1 cellular context compared by ENCODE assay signal in the genomic region with DNA sequence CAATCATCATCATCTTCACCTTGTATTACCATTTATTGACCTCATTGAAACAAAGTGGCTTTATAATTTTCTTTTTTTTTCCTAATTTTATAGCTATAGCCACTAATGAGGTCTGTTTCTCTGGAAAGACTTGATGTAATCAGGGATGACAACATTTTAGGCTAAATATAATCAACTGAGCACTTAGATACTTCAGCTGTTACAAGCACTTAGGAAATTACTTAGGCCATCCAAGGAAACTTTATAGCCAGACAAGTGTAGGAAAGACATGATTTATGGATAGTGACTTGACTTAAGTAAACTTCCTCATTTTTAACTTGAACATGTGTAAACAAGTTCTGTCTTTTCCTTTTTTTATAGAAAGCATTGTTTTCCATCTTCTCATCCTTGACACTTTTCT.
TF ChIP-seq lines count a peak whose summit lies in the region.

No MANE protein-coding gene starts in this region.

TF ChIP-seq in endothelial cell of umbilical vein, 7 proteins besides CTCF, POLR2A, EP300 and RAD21:
- TF ChIP-seq, protein P1, sequence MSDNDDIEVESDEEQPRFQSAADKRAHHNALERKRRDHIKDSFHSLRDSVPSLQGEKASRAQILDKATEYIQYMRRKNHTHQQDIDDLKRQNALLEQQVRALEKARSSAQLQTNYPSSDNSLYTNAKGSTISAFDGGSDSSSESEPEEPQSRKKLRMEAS (IDR thresholded peaks at IDR 0.05; ENCODE audit: insufficient read depth, insufficient read length) = no peak
- no peak for TF ChIP-seq GATA2 (IDR thresholded peaks at IDR 0.05; ENCODE audit: insufficient read depth, insufficient read length, low read depth, low read length)
- TF ChIP-seq MYC (IDR thresholded peaks at IDR 0.05; ENCODE audit: low read depth, low read length) = no peak
- no peak for TF ChIP-seq JUN (IDR thresholded peaks at IDR 0.05; ENCODE audit: borderline replicate concordance, insufficient read depth, insufficient read length, low read depth)
- no peak for TF ChIP-seq EZH2 (IDR thresholded peaks at IDR 0.05; ENCODE audit: borderline replicate concordance, low read depth, low read length, severe bottlenecking)
- TF ChIP-seq POLR2AphosphoS5 (IDR thresholded peaks at IDR 0.05; ENCODE audit: insufficient read depth, low read depth, low read length) = no peak
- TF ChIP-seq FOS (IDR thresholded peaks at IDR 0.05; ENCODE audit: borderline replicate concordance, insufficient read depth, low read length) = no peak
